In the genomic region with DNA sequence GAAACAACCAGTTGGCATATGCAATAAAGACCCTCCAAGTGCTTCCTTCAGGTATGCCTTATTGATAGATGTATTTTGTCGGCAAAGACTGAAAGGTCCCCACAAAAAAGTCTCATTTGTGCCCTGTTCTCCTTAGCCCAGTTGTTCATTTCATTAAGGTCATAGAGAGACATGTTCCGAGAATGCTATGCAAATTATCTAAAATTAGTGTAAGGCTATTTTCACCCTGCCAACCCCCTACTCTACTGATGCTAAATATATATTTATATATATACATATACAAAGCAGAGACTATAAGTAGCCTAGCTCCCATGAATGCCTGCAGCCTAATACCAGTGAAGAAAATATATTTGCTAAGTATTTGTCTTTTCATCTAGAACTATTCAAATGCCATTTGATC, we compare ENCODE assay signal across 16 cellular contexts.
A peak's percentile ranks its signal among the peaks of the same experiment; 100 is the strongest.
DNase-seq lines count a peak whose midpoint lies in the region; ATAC-seq and TF ChIP-seq lines count a peak whose summit lies in the region.
"Had no signal": no experiment of that assay in that cellular context is flagged by ENCODE, and none has a peak within 500 bp of the region (broad histone marks: within the 10 kb centered on the region; RNA-seq: fewer than 3 reads in every experiment).

No MANE protein-coding gene starts in this region.

- no peak overlapping the region for H3K14ac ChIP-seq in H9 (ENCODE audit: insufficient read depth, low read length)

- BruUV-seq in PC-3 (replicated peaks; lab: Mats Ljungman, UMichigan), result no TSS peak

- no peak overlapping the region for H3K27ac Mint-ChIP-seq in H9
- H3K27ac Mint-ChIP-seq: activated T-helper 1 cell treated with anti-CD3 and anti-CD28 coated beads, Interleukin-12 subunit alpha, Interleukin-12 subunit beta, Interleukin-2, Interleukin-4 antibody, amounts not matched to agents 30 ng/mL and 10 ng/mL and 1 ng/mL, durations not matched to agents 14 hours and 24 hours and 36 hours; GM23338 had no signal

- H2BK12ac ChIP-seq in H9 (ENCODE audit: insufficient read length, low read depth, low read length), result no peak overlapping the region

- peaks cover 4 to 7% of the 10 kb centered on the region in 2 experiments; a peak in 4 of 5 replicates for H3K9me3 Mint-ChIP-seq in H9

- no peak overlapping the region for H2AK5ac ChIP-seq in H9 (ENCODE audit: insufficient read length, low read length)

- intact Hi-C loops in esophagus muscularis mucosa (cut with DNase I) (no loop called here), PC-3 (cut with micrococcal nuclease) (no loop called here)

- CTCF ChIA-PET in PC-3 (lab: Charles Lee), result no interaction called here

- H3K27ac ChIP-seq in SJCRH30, result no peak overlapping the region
- no peak overlapping the region for H3K27ac ChIP-seq in H9 (ENCODE audit: insufficient read length, low read depth, low read length)
- H3K27ac ChIP-seq in esophagus muscularis mucosa (replicated peaks in 1 of 4), result no peak overlapping the region
- no peak overlapping the region for H3K27ac ChIP-seq in PC-3 (ENCODE audit: low read length)

- H3K23me2 ChIP-seq in H9 (ENCODE audit: insufficient read length, low read depth, low read length, poor library complexity, severe bottlenecking), result no peaks in the 10 kb centered on the region

- POLR2A ChIA-PET in PC-3 (lab: Charles Lee; ENCODE audit: unreplicated experiment), result interaction anchor here (0.6 kb wide), 1 partner anchor 91 kb away, joined by 3 read pairs; no protein-coding TSS in a partner anchor

- no peaks in the 10 kb centered on the region; the same call in 1 of the 2 replicates for H3K9me2 ChIP-seq in PC-3 (replicated peaks; ENCODE audit: low read length)

- H4K8ac ChIP-seq in H9 (replicated peaks; ENCODE audit: insufficient read length, low read depth, low read length), result no peak overlapping the region

- H3K79me1 ChIP-seq in H9 (ENCODE audit: insufficient read depth, low read depth, low read length, poor library complexity, severe bottlenecking), result no peaks in the 10 kb centered on the region

- TF ChIP-seq POLR2A in esophagus muscularis mucosa (IDR thresholded peaks at IDR 0.05; ENCODE audit: low read depth), result no peak

- no peak overlapping the region for H2BK15ac ChIP-seq in H9 (ENCODE audit: low read depth, low read length)

- H4K5ac ChIP-seq in H9 (ENCODE audit: insufficient read length, low read depth, low read length), result no peak overlapping the region

- no peaks in the 10 kb centered on the region for H3K4me1 ChIP-seq in SJCRH30
- H3K4me1 ChIP-seq in H9 (ENCODE audit: insufficient read depth, low read length), result no peaks in the 10 kb centered on the region
- no peaks in the 10 kb centered on the region for H3K4me1 ChIP-seq in esophagus muscularis mucosa
- no peaks in the 10 kb centered on the region for H3K4me1 ChIP-seq in PC-3 (ENCODE audit: insufficient read depth, low read length)

- no peak overlapping the region for H3K9ac ChIP-seq in H9 (ENCODE audit: extremely low read depth, insufficient read length, low read length)
- H3K9ac ChIP-seq in PC-3 (ENCODE audit: low read length), result no peak overlapping the region

- TF ChIP-seq EP300 in esophagus muscularis mucosa (IDR thresholded peaks at IDR 0.05), result no peak

- H3K18ac ChIP-seq in H9 (ENCODE audit: insufficient read length, low read depth, low read length), result no peak overlapping the region

- H2BK5ac ChIP-seq in H9 (ENCODE audit: insufficient read length, low read length), result no peak overlapping the region

- no peak overlapping the region for H3K4ac ChIP-seq in H9 (ENCODE audit: low read depth, low read length)

- H3F3A ChIP-seq in PC-3 (ENCODE audit: low read length, unreplicated experiment), result no peaks in the 10 kb centered on the region

- no peak overlapping the region for H3T11ph ChIP-seq in H9 (ENCODE audit: low read length)

- no peak overlapping the region for H2AFZ ChIP-seq in H9 (ENCODE audit: low read length)
- no peak overlapping the region for H2AFZ ChIP-seq in PC-3 (ENCODE audit: low read length)
- H2AFZ ChIP-seq: GM23338 had no signal

- DNase-seq in SJCRH30 (no peak), H9 (no peak), esophagus muscularis mucosa (ENCODE audit: extremely low spot score) (no peak), PC-3 (no peak)
- DNase-seq: NCI-H1417; NCI-H82; stimulated activated CD4-positive, alpha-beta T cell treated with anti-CD3 and anti-CD28 coated beads, Interleukin-4, amount 100 ng/mL, for 1 hour; stimulated activated naive CD8-positive, alpha-beta T cell treated with anti-CD3 and anti-CD28 coated beads, Interleukin-15, Interleukin-2, amounts not matched to agents 100 U/mL and 50 U/mL, for 24 hours had no signal

- H3K79me2 ChIP-seq in H9 (ENCODE audit: insufficient read depth, low read length), result no peaks in the 10 kb centered on the region
- no peaks in the 10 kb centered on the region for H3K79me2 ChIP-seq in PC-3 (ENCODE audit: low read length)

- ATAC-seq in GM18517 (IDR thresholded peaks at IDR 0.05; ENCODE audit: unreplicated experiment) (peak; percentile 90), GM21360 (IDR thresholded peaks at IDR 0.05; ENCODE audit: unreplicated experiment) (peak; percentile 77), HG02885 (IDR thresholded peaks at IDR 0.05; ENCODE audit: poor library complexity, unreplicated experiment) (peak; percentile 88), HG03571 (IDR thresholded peaks at IDR 0.05; ENCODE audit: unreplicated experiment) (peak; percentile 70), PC-3 (no peak)
- ATAC-seq: activated CD4-positive, CD25-positive, alpha-beta regulatory T cell treated with anti-CD3 and anti-CD28 coated beads, Interleukin-2, amount 50 U/mL, for 24 hours; GM23338; SK-N-SH treated with all-trans-retinoic acid at 6 μM for 48 hours; stimulated activated naive CD8-positive, alpha-beta T cell treated with anti-CD3 and anti-CD28 coated beads, Interleukin-15, Interleukin-2, amounts not matched to agents 100 U/mL and 50 U/mL, for 24 hours had no signal

- H3K36me3 ChIP-seq in SJCRH30 (no peaks in the 10 kb centered on the region), esophagus muscularis mucosa (no peaks in the 10 kb centered on the region), PC-3 (ENCODE audit: low read depth, low read length) (no peaks in the 10 kb centered on the region)

- H3K4me3 ChIP-seq in SJCRH30, result no peak overlapping the region
- H3K4me3 ChIP-seq in esophagus muscularis mucosa, result no peak overlapping the region
- no peak overlapping the region for H3K4me3 ChIP-seq in PC-3 (ENCODE audit: low read length)
- H3K4me3 ChIP-seq: GM23338 had no signal

- H2BK20ac ChIP-seq in H9 (ENCODE audit: low read depth, low read length, poor library complexity, severe bottlenecking), result no peak overlapping the region

- no peak overlapping the region for H3K4me2 ChIP-seq in H9 (ENCODE audit: insufficient read depth, insufficient read length, low read length)
- no peak overlapping the region for H3K4me2 ChIP-seq in PC-3 (ENCODE audit: low read length)
- H3K4me2 ChIP-seq: GM23338 had no signal

- TF ChIP-seq CTCF in H9 (conservative IDR thresholded peaks at IDR 0.05) (no peak), esophagus muscularis mucosa (IDR thresholded peaks at IDR 0.05) (no peak), PC-3 (conservative IDR thresholded peaks at IDR 0.05; ENCODE audit: low read depth, low read length) (no peak)

- no peaks in the 10 kb centered on the region; the same call in 1 of the 2 replicates for H3K27me3 Mint-ChIP-seq in H9 (ENCODE audit: low read depth)

- H3K36me3 Mint-ChIP-seq in H9 (ENCODE audit: insufficient read depth in 1 of 3, low read depth in 3 of 3), result no peaks in the 10 kb centered on the region

- H4K20me1 ChIP-seq in H9 (ENCODE audit: control insufficient read depth, insufficient read depth, insufficient read length) (no peaks in the 10 kb centered on the region), PC-3 (ENCODE audit: low read length) (no peaks in the 10 kb centered on the region)

- H3K4me1 Mint-ChIP-seq in H9, result no peaks in the 10 kb centered on the region
- H3K4me1 Mint-ChIP-seq: GM23338 had no signal

- H3K9me3 ChIP-seq in SJCRH30 (replicated peaks) (no peaks in the 10 kb centered on the region), H9 (ENCODE audit: control insufficient read depth, low read depth, low read length) (no peaks in the 10 kb centered on the region), esophagus muscularis mucosa (no peaks in the 10 kb centered on the region), PC-3 (ENCODE audit: low read length) (no peaks in the 10 kb centered on the region)

- no peak overlapping the region for H2BK120ac ChIP-seq in H9 (ENCODE audit: low read depth, low read length, poor library complexity, severe bottlenecking)

- H3K4me3 Mint-ChIP-seq in H9, result no peak overlapping the region
- H3K4me3 Mint-ChIP-seq: activated T-helper 1 cell treated with anti-CD3 and anti-CD28 coated beads, Interleukin-12 subunit alpha, Interleukin-12 subunit beta, Interleukin-2, Interleukin-4 antibody, amounts not matched to agents 30 ng/mL and 10 ng/mL and 1 ng/mL, durations not matched to agents 14 hours and 24 hours and 36 hours; GM23338 had no signal

- H4K91ac ChIP-seq in H9 (ENCODE audit: insufficient read length, low read depth, low read length), result no peak overlapping the region

- H3K56ac ChIP-seq in H9 (ENCODE audit: insufficient read length, low read depth, low read length), result no peak overlapping the region

- no CpG with 5 or more reads among the region's 2 CpGs for WGBS in H9 (ENCODE audit: extremely low coverage, insufficient read length, low lambda C conversion rate)
- whole genome bisulfite sequencing in esophagus muscularis mucosa, result 96% methylated on average over 2 of the region's 2 CpGs

- no peak overlapping the region for H3K23ac ChIP-seq in H9 (ENCODE audit: insufficient read length, low read depth, low read length)

- H3K27me3 ChIP-seq in SJCRH30, result no peaks in the 10 kb centered on the region
- no peaks in the 10 kb centered on the region for H3K27me3 ChIP-seq in H9 (ENCODE audit: insufficient read depth, low read length)
- H3K27me3 ChIP-seq in esophagus muscularis mucosa, result no peaks in the 10 kb centered on the region
- H3K27me3 ChIP-seq in PC-3 (ENCODE audit: low read length), result no peaks in the 10 kb centered on the region
